8 cellular contexts compared by ENCODE assay signal in genomic region chr12:133080051-133080618, GRCh38. TPM values are rescaled to one million over a fixed set of nuclear protein-coding genes. Genes with fewer than 3 reads are reported as not detected.
DNase-seq lines count a peak whose midpoint lies in the region; ATAC-seq and TF ChIP-seq lines count a peak whose summit lies in the region.

No MANE protein-coding gene starts in this region.

- peak overlapping the region; percentile 96 for H3K9ac ChIP-seq in HUES48 (ENCODE audit: low read depth, low read length)

- peak overlapping the region; percentile 100 for H3K27ac ChIP-seq in HUES48 (ENCODE audit: low read depth, low read length)
- H3K27ac ChIP-seq in OCI-LY7 (ENCODE audit: low read depth, low read length, poor library complexity, severe bottlenecking) = peak overlapping the region; percentile 87

- no peaks in the 10 kb centered on the region for H3K9me2 ChIP-seq in OCI-LY7 (ENCODE audit: insufficient read depth, low read length)

- peaks cover 9% of the 10 kb centered on the region; the same call in 1 of the 2 replicates for H3K79me2 ChIP-seq in OCI-LY7 (ENCODE audit: insufficient read depth, low read depth, low read length)

- ATAC-seq in GM21423 (IDR thresholded peaks at IDR 0.05; ENCODE audit: unreplicated experiment) (peak; percentile 83), mucosa of descending colon (peak; percentile 91)

- no peaks in the 10 kb centered on the region for H4K20me1 ChIP-seq in OCI-LY7 (ENCODE audit: insufficient read depth, low read length)

- peak overlapping the region; percentile 100 for H2AFZ ChIP-seq in OCI-LY7 (ENCODE audit: low read length)

- no TSS peak for BruUV-seq in OCI-LY7 (replicated peaks; lab: Mats Ljungman, UMichigan)

- no peaks in the 10 kb centered on the region for H3K27me3 ChIP-seq in HUES48 (ENCODE audit: control insufficient read depth, insufficient read depth, low read length)

- intact Hi-C loops in OCI-LY7 (cut with micrococcal nuclease; ENCODE audit: unreplicated experiment) (loop anchor here (1.0 kb wide), 5 partner anchors 43 to 124 kb away; partner anchors contain the start of genes ZNF10, ZNF26, ZNF268 and ZNF605), mucosa of descending colon (cut with DNase I, micrococcal nuclease) (loop anchor here in 1 of 2 donors (2.0 kb wide), 1 partner anchor 51 kb away; the partner anchor contains the start of genes ZNF10 and ZNF891)

- H3K9me3 ChIP-seq in HUES48 (ENCODE audit: control insufficient read depth, insufficient read depth, low read length) (peaks cover 79% of the 10 kb centered on the region), OCI-LY7 (ENCODE audit: low read length) (peaks cover 60% of the 10 kb centered on the region; the same call in 1 of the 2 replicates), mucosa of descending colon (peaks cover 81% of the 10 kb centered on the region)

- DNase-seq in DMS 273 (lab: John Stamatoyannopoulos, UW; ENCODE audit: unreplicated experiment) (peak; percentile 98), OCI-LY7 (ENCODE audit: low spot score) (peak; percentile 99), activated T-cell treated with anti-CD3 and anti-CD28 coated beads for 4 hours (peak; percentile 92), erythroblast (lab: John Stamatoyannopoulos, UW) (peak; percentile 95 to 99), mucosa of descending colon (peak; percentile 97 to 99 (median 97))
- DNase-seq in stimulated activated CD8-positive, alpha-beta memory T cell treated with anti-CD3 and anti-CD28 coated beads, Interleukin-4, amount 100 ng/mL, for 24 hours (ENCODE audit: low read depth) = peak; percentile 92

- POLR2A ChIA-PET in OCI-LY7 (lab: Charles Lee) = interaction anchor here (0.6 to 1.1 kb wide), 2 partner anchors 94 to 121 kb away, joined by 3 to 4 read pairs; partner anchors contain the start of gene ZNF26

- CTCF ChIA-PET in OCI-LY7 (lab: Charles Lee; ENCODE audit: unreplicated experiment) = no interaction called here

- H3K4me3 ChIP-seq in HUES48 (ENCODE audit: low read depth, low read length) (peak overlapping the region; percentile 82), OCI-LY7 (ENCODE audit: low read depth, low read length, poor library complexity, severe bottlenecking) (peak overlapping the region; percentile 86), mucosa of descending colon (peak overlapping the region; percentile 59)

- TF ChIP-seq CTCF in OCI-LY7 (conservative IDR thresholded peaks at IDR 0.05; ENCODE audit: low read length) = no peak
- no peak for TF ChIP-seq CTCF in mucosa of descending colon (IDR thresholded peaks at IDR 0.05)

- peak overlapping the region; percentile 90 for H3K4me2 ChIP-seq in OCI-LY7 (ENCODE audit: low read length)

- no peaks in the 10 kb centered on the region for H3K4me1 ChIP-seq in HUES48 (ENCODE audit: control insufficient read depth, insufficient read depth, low read length)
- H3K4me1 ChIP-seq in OCI-LY7 (ENCODE audit: insufficient read depth, low read length, poor library complexity, severe bottlenecking) = peaks cover 15% of the 10 kb centered on the region
- H3K4me1 ChIP-seq in mucosa of descending colon (ENCODE audit: low read depth) = no peaks in the 10 kb centered on the region

- H3K36me3 ChIP-seq in HUES48 (ENCODE audit: control insufficient read depth, insufficient read depth, low read length) (peaks cover 33% of the 10 kb centered on the region), OCI-LY7 (ENCODE audit: insufficient read depth, low read length) (peaks cover 36% of the 10 kb centered on the region), mucosa of descending colon (ENCODE audit: low read depth) (peaks cover 15% of the 10 kb centered on the region)

- TF ChIP-seq POLR2A in erythroblast (IDR thresholded peaks at IDR 0.05; ENCODE audit: low read length) = no peak

RNA-seq across cellular contexts. Expression of gene ZNF140, which starts 0.6 kb away (rescaled TPM):
- total RNA-seq in OCI-LY7 (2014; rRNA removed; shearing (Covaris generic)) = 13.4 and 16.3 TPM in 2 replicates
- 13.1 and 15.7 TPM in 2 replicates for total RNA-seq in OCI-LY7 (2022)
- 10 to 100 TPM; 10.7 to 14.1 (median 12.2) TPM for total RNA-seq in mucosa of descending colon

RNA-seq across cellular contexts. Expression of gene ZNF84, which starts 42.8 kb away (rescaled TPM):
- total RNA-seq in OCI-LY7 (2014; rRNA removed; shearing (Covaris generic)) = 22.1 and 26.9 TPM in 2 replicates
- total RNA-seq in OCI-LY7 (2022) (37.9 and 40.9 TPM in 2 replicates), mucosa of descending colon (10 to 100 TPM; 14.1 to 35.2 (median 21.3) TPM)

RNA-seq across cellular contexts. Expression of gene ZNF891, which starts 49.9 kb away (rescaled TPM):
- 3.1 and 3.2 TPM in 2 replicates for total RNA-seq in OCI-LY7 (2014; rRNA removed; shearing (Covaris generic))
- total RNA-seq in OCI-LY7 (2022) (5.0 and 5.9 TPM in 2 replicates), mucosa of descending colon (1 to 10 TPM; 1.4 to 4.3 (median 2.3) TPM)

RNA-seq across cellular contexts. Expression of gene ZNF10, which starts 50.3 kb away (rescaled TPM):
- total RNA-seq in OCI-LY7 (2014; rRNA removed; shearing (Covaris generic)) = 5.9 and 8.0 TPM in 2 replicates
- total RNA-seq in OCI-LY7 (2022) (7.1 and 10.1 TPM in 2 replicates), mucosa of descending colon (10 to 100 TPM in 1 of 3 donors, 1 to 10 TPM in 2; 5.4 to 13.8 (median 6.1) TPM)

Comparison
In these comparisons a context has a peak if more than half of its experiments do, and no peak if none do; other contexts are left out.
1. Peak in every context shown above with its lines: DNase-seq, ATAC-seq, H3K4me3 ChIP-seq and H3K27ac ChIP-seq.